In the genomic region with DNA sequence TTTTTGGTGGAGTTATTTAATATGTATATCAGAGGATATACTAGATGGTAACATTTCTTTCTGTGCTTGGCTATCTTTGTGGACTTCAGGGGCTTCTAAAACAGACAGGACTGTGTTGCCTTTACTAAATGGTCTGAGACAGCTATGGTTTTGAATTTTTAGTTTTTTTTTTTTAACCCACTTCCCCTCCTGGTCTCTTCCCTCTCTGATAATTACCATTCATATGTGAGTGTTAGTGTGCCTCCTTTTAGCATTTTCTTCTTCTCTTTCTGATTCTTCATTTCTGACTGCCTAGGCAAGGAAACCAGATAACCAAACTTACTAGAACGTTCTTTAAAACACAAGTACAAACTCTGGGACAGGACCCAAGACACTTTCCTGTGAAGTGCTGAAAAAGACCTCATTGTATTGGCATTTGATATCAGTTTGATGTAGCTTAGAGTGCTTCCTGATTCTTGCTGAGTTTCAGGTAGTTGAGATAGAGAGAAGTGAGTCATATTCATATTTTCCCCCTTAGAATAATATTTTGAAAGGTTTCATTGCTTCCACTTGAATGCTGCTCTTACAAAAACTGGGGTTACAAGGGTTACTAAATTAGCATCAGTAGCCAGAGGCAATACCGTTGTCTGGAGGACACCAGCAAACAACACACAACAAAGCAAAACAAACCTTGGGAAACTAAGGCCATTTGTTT, we compare ENCODE assay signal across 10 cellular contexts. TPM values are rescaled to one million over a fixed set of nuclear protein-coding genes. Genes with fewer than 3 reads are reported as not detected.
DNase-seq lines count a peak whose midpoint lies in the region; ATAC-seq and TF ChIP-seq lines count a peak whose summit lies in the region.
"Had no signal": no experiment of that assay in that cellular context is flagged by ENCODE, and none has a peak within 500 bp of the region (broad histone marks: within the 10 kb centered on the region; RNA-seq: fewer than 3 reads in every experiment).

No MANE protein-coding gene starts in this region.

- intact Hi-C loops in esophagus muscularis mucosa (cut with DNase I): no loop called here

- H3K4me3 ChIP-seq in OCI-LY3 (ENCODE audit: low read length) (peak overlapping the region; percentile 52), tibial nerve (no peak overlapping the region), esophagus muscularis mucosa (no peak overlapping the region)

- peak overlapping the region; percentile 74 for H3K9ac ChIP-seq in OCI-LY3 (ENCODE audit: low read length)

- WGBS in tibial nerve, 2 donors: 22 to 23% methylated on average over 2 of the region's 2 CpGs
- 37% methylated on average over 2 of the region's 2 CpGs for WGBS in esophagus muscularis mucosa

- peak; percentile 68 for ATAC-seq in GM18505 (IDR thresholded peaks at IDR 0.05; ENCODE audit: unreplicated experiment)
- peak; percentile 76 for ATAC-seq in GM21723 (IDR thresholded peaks at IDR 0.05; ENCODE audit: unreplicated experiment)
- no peak for ATAC-seq in esophagus mucosa

- H4K20me1 ChIP-seq in OCI-LY3 (ENCODE audit: insufficient read depth, low read length): no peaks in the 10 kb centered on the region

- peak overlapping the region; percentile 88 for H3K27ac ChIP-seq in OCI-LY3 (ENCODE audit: low read length)
- no peak overlapping the region for H3K27ac ChIP-seq in tibial nerve
- no peak overlapping the region for H3K27ac ChIP-seq in esophagus muscularis mucosa (replicated peaks in 1 of 4)

- H3K4me1 ChIP-seq in OCI-LY3 (ENCODE audit: low read length): peaks cover 71% of the 10 kb centered on the region
- H3K4me1 ChIP-seq in tibial nerve: peaks cover 0 to 10% (median 0%) of the 10 kb centered on the region in 4 donors
- no peaks in the 10 kb centered on the region for H3K4me1 ChIP-seq in esophagus muscularis mucosa

- H3K36me3 ChIP-seq in OCI-LY3 (replicated peaks; ENCODE audit: low read depth, low read length): peaks cover 78% of the 10 kb centered on the region
- peaks cover 0 to 89% (median 8%) of the 10 kb centered on the region in 3 donors for H3K36me3 ChIP-seq in tibial nerve
- H3K36me3 ChIP-seq in esophagus muscularis mucosa: peaks cover 17 to 84% (median 46%) of the 10 kb centered on the region in 4 donors

- H3K79me2 ChIP-seq in OCI-LY3 (ENCODE audit: low read length): peaks cover 56% of the 10 kb centered on the region

- H3K4me2 ChIP-seq in OCI-LY3 (ENCODE audit: low read length): peak overlapping the region; percentile 76

- TF ChIP-seq POLR2A in GM18505 (IDR thresholded peaks at IDR 0.05; ENCODE audit: borderline replicate concordance, extremely low read depth, insufficient read depth, insufficient read length) (no peak), tibial nerve (IDR thresholded peaks at IDR 0.05) (no peak), esophagus muscularis mucosa (IDR thresholded peaks at IDR 0.05; ENCODE audit: low read depth) (no peak)

- TF ChIP-seq EP300 in tibial nerve (IDR thresholded peaks at IDR 0.05): no peak
- TF ChIP-seq EP300 in esophagus muscularis mucosa (IDR thresholded peaks at IDR 0.05): no peak

- peak; percentile 60 for DNase-seq in iris pigment epithelial cell (ENCODE audit: low read depth)
- no peak for DNase-seq in tibial nerve (ENCODE audit: low spot score in 2 of 2)
- DNase-seq in esophagus muscularis mucosa (ENCODE audit: extremely low spot score): no peak
- no peak for DNase-seq in UCSD-AML1 (lab: John Stamatoyannopoulos, UW; ENCODE audit: unreplicated experiment)
- DNase-seq: activated CD4-positive, alpha-beta T cell treated with anti-CD3 and anti-CD28 coated beads, Interleukin-2, amount 50 U/mL, for 1 hour; NCI-H1048 had no signal

- peaks cover 11% of the 10 kb centered on the region; the same call in 1 of the 2 replicates for H3K9me3 ChIP-seq in OCI-LY3 (ENCODE audit: insufficient read depth, low read length)
- H3K9me3 ChIP-seq in tibial nerve: peaks cover 0 to 5% (median 1%) of the 10 kb centered on the region in 4 donors
- H3K9me3 ChIP-seq in esophagus muscularis mucosa: no peaks in the 10 kb centered on the region

- H2AFZ ChIP-seq in OCI-LY3 (ENCODE audit: low read depth, low read length): no peak overlapping the region

- H3K27me3 ChIP-seq in OCI-LY3 (ENCODE audit: low read depth, low read length) (no peaks in the 10 kb centered on the region), tibial nerve (no peaks in the 10 kb centered on the region), esophagus muscularis mucosa (no peaks in the 10 kb centered on the region)

- no peak for TF ChIP-seq CTCF in OCI-LY3 (IDR thresholded peaks at IDR 0.05; ENCODE audit: low read depth, low read length)
- TF ChIP-seq CTCF in tibial nerve (IDR thresholded peaks at IDR 0.05): no peak
- no peak for TF ChIP-seq CTCF in esophagus muscularis mucosa (IDR thresholded peaks at IDR 0.05)

RNA-seq across cellular contexts. Expression of a gene that starts 52.7 kb away (rescaled TPM):
- total RNA-seq in tibial nerve (100 to 1,000 TPM; 100 to 182 (median 148) TPM), esophagus muscularis mucosa (100 to 1,000 TPM; 113 to 168 (median 130) TPM), esophagus mucosa (38.9 TPM)
